29 cellular contexts compared by ENCODE assay signal in genomic region chr14:64347748-64348147, GRCh38. TPM values are rescaled to one million over a fixed set of nuclear protein-coding genes. Genes with fewer than 3 reads are reported as not detected.
"Had no signal": no experiment of that assay in that cellular context is flagged by ENCODE, and none has a peak within 500 bp of the region (broad histone marks: within the 10 kb centered on the region; RNA-seq: fewer than 3 reads in every experiment).

No MANE protein-coding gene starts in this region.

- H3K27me3 ChIP-seq: ascending aorta, cardiac muscle cell, colonic mucosa had no signal

- H3K9me3 ChIP-seq: ascending aorta, colonic mucosa had no signal

- DNase-seq: activated B cell treated with CpG ODN at 0.5 μM for 24 hours; activated CD4-positive, alpha-beta memory T cell treated with anti-CD3 and anti-CD28 coated beads for 36 hours; activated CD4-positive, alpha-beta T cell treated with anti-CD3 and anti-CD28 coated beads for 4 hours; activated CD4-positive, alpha-beta T cell treated with anti-CD3 and anti-CD28 coated beads, Interleukin-2, amount 10 ng/mL, durations not matched to agents 24 days and 14 days; activated CD4-positive, alpha-beta T cell treated with anti-CD3 and anti-CD28 coated beads, Interleukin-2, amount 50 U/mL, for 1 hour; activated CD4-positive, alpha-beta T cell treated with anti-CD3 and anti-CD28 coated beads, Interleukin-2, amount 50 U/mL, for 4 hours; activated CD4-positive, CD25-positive, alpha-beta regulatory T cell treated with anti-CD3 and anti-CD28 coated beads, Interleukin-2, amount 50 U/mL, for 72 hours; activated CD8-positive, alpha-beta memory T cell treated with anti-CD3 and anti-CD28 coated beads, Interleukin-2, amount 50 U/mL, for 4 hours; activated CD8-positive, alpha-beta T cell treated with anti-CD3 and anti-CD28 coated beads for 36 hours; activated effector memory CD4-positive, alpha-beta T cell treated with Interleukin-2 at 50 U/mL for 16 hours; activated gamma-delta T cell; activated naive CD4-positive, alpha-beta T cell treated with anti-CD3 and anti-CD28 coated beads, Interleukin-2, amount 10 ng/mL, durations not matched to agents 7 days and 5 days; activated naive CD4-positive, alpha-beta T cell treated with Interleukin-2 at 50 U/mL for 16 hours; activated naive CD8-positive, alpha-beta T cell treated with anti-CD3 and anti-CD28 coated beads, Interleukin-2, amount 10 ng/mL, durations not matched to agents 7 days and 5 days; activated naive CD8-positive, alpha-beta T cell treated with anti-CD3 and anti-CD28 coated beads, Interleukin-2, amount 50 U/mL, for 24 hours; activated T-cell treated with anti-CD3 and anti-CD28 coated beads, Interleukin-2, amount 50 U/mL, for 24 hours; activated T-cell treated with anti-CD3 and anti-CD28 coated beads, Interleukin-2, amount 50 U/mL, for 48 hours; amygdala; anterior cingulate cortex; caudate nucleus; cerebellar nuclear complex; colonic mucosa; T-helper 9 cell had no signal

- H3K4me1 ChIP-seq: ascending aorta, colonic mucosa had no signal

- ATAC-seq: activated CD8-positive, alpha-beta T cell treated with anti-CD3 and anti-CD28 coated beads for 36 hours; activated naive CD8-positive, alpha-beta T cell treated with anti-CD3 and anti-CD28 coated beads, Interleukin-2, amount 50 U/mL, for 24 hours had no signal

- H3K27ac ChIP-seq: ascending aorta, cardiac muscle cell, colonic mucosa, VCaP had no signal

- H3K4me3 ChIP-seq: ascending aorta, cardiac muscle cell, colonic mucosa had no signal

- H3K36me3 ChIP-seq: ascending aorta, cardiac muscle cell, colonic mucosa had no signal

- FAIRE-seq: bronchial epithelial cell, TTC549 had no signal

RNA-seq across cellular contexts. Expression of gene ESR2, which starts 53.6 kb away (rescaled TPM):
- total RNA-seq: activated CD4-positive, alpha-beta T cell treated with anti-CD3 and anti-CD28 coated beads, Interleukin-2, amount 10 ng/mL, durations not matched to agents 24 days and 14 days; ascending aorta; chondrocyte had no signal
